ENCODE assay signal across 14 cellular contexts in genomic region chr2:208366215-208367132, GRCh38. TPM values are rescaled to one million over a fixed set of nuclear protein-coding genes. Genes with fewer than 3 reads are reported as not detected.
DNase-seq lines count a peak whose midpoint lies in the region; ATAC-seq, FAIRE-seq and TF ChIP-seq lines count a peak whose summit lies in the region.
"Had no signal": no experiment of that assay in that cellular context is flagged by ENCODE, and none has a peak within 500 bp of the region (broad histone marks: within the 10 kb centered on the region; RNA-seq: fewer than 3 reads in every experiment).

No MANE protein-coding gene starts in this region.

- H3K27ac Mint-ChIP-seq in naive thymus-derived CD4-positive, alpha-beta T cell = no peak overlapping the region

- peaks cover 0 to 8% (median 0%) of the 10 kb centered on the region in 7 donors for H3K4me1 Mint-ChIP-seq in naive thymus-derived CD4-positive, alpha-beta T cell

- no peak for DNase-seq in H54 (ENCODE audit: insufficient read length, low spot score)
- DNase-seq in naive thymus-derived CD4-positive, alpha-beta T cell = no peak
- DNase-seq in NCI-H2171 treated with DMSO at 0.1 percent for 48 hours (lab: John Stamatoyannopoulos, UW) = no peak
- no peak for DNase-seq in dedifferentiated amniotic fluid mesenchymal stem cell (ENCODE audit: extremely low spot score)
- DNase-seq in OCI-M2 (lab: John Stamatoyannopoulos, UW; ENCODE audit: unreplicated experiment) = no peak
- DNase-seq: activated CD4-positive, alpha-beta T cell treated with anti-CD3 and anti-CD28 coated beads, Interleukin-2, amount 50 U/mL, for 48 hours; DMS79; NCI-H1930; ovary; SJCRH30 had no signal

- POLR2A ChIA-PET in naive thymus-derived CD4-positive, alpha-beta T cell (lab: Charles Lee) = interaction anchor here (0.7 kb wide), 1 partner anchor 75 kb away, joined by 3 read pairs; no protein-coding TSS in a partner anchor

- FAIRE-seq in H54 (lab: Jason Lieb, UNC) = peak; percentile 27
- FAIRE-seq: islet of Langerhans had no signal

- TF ChIP-seq POLR2A in H54 (IDR thresholded peaks at IDR 0.05; ENCODE audit: low read depth, low read length) = no peak

- peaks cover under 1 to 21% (median 8%) of the 10 kb centered on the region in 11 donors for H3K9me3 Mint-ChIP-seq in naive thymus-derived CD4-positive, alpha-beta T cell

- H3K36me3 Mint-ChIP-seq in naive thymus-derived CD4-positive, alpha-beta T cell = peaks cover 2 to 11% (median 7%) of the 10 kb centered on the region in 5 donors

- peaks cover 0 to 17% (median 11%) of the 10 kb centered on the region in 5 donors for H3K27me3 Mint-ChIP-seq in naive thymus-derived CD4-positive, alpha-beta T cell

- H3K27me3 ChIP-seq in naive thymus-derived CD4-positive, alpha-beta T cell (ENCODE audit: control insufficient read depth in 2 of 2, insufficient read depth in 2 of 2, low read length in 2 of 2) = peaks cover 0 to 2% of the 10 kb centered on the region in 2 donors
- H3K27me3 ChIP-seq: ovary, SJCRH30 had no signal

- no peak overlapping the region for H3K4me3 ChIP-seq in naive thymus-derived CD4-positive, alpha-beta T cell (ENCODE audit: low read length)
- H3K4me3 ChIP-seq: ovary, SJCRH30 had no signal

- peaks cover 0 to 4% (median 0%) of the 10 kb centered on the region in 3 experiments for H3K9me3 ChIP-seq in naive thymus-derived CD4-positive, alpha-beta T cell (ENCODE audit: control insufficient read depth in 2 of 3, low read length in 3 of 3)
- H3K9me3 ChIP-seq: ovary had no signal

- peaks cover 0 to 4% of the 10 kb centered on the region in 2 donors for H3K4me1 ChIP-seq in naive thymus-derived CD4-positive, alpha-beta T cell (ENCODE audit: control insufficient read depth in 2 of 2, insufficient read depth in 2 of 2, low read length in 2 of 2)

- CTCF ChIA-PET in naive thymus-derived CD4-positive, alpha-beta T cell (lab: Charles Lee) = no interaction called here

- ATAC-seq in GM18909 (IDR thresholded peaks at IDR 0.05; ENCODE audit: poor library complexity, unreplicated experiment) = peak; percentile 64
- peak; percentile 44 for ATAC-seq in HG03460 (IDR thresholded peaks at IDR 0.05; ENCODE audit: unreplicated experiment)
- peak; percentile 46 for ATAC-seq in naive thymus-derived CD4-positive, alpha-beta T cell

- no peaks in the 10 kb centered on the region for H3K36me3 ChIP-seq in naive thymus-derived CD4-positive, alpha-beta T cell (ENCODE audit: control insufficient read depth in 2 of 3, insufficient read depth in 3 of 3, low read length in 3 of 3)
- H3K36me3 ChIP-seq: ovary, SJCRH30 had no signal

- intact Hi-C loops in naive thymus-derived CD4-positive, alpha-beta T cell (cut with micrococcal nuclease) = no loop called here

- H3K27ac ChIP-seq in naive thymus-derived CD4-positive, alpha-beta T cell (ENCODE audit: low read depth, low read length) = no peak overlapping the region
- H3K27ac ChIP-seq: epithelial cell of prostate, ovary, SJCRH30 had no signal

- no peak overlapping the region for H3K4me3 Mint-ChIP-seq in naive thymus-derived CD4-positive, alpha-beta T cell

RNA-seq across cellular contexts. Expression of gene PTH2R, which starts 40.1 kb away (rescaled TPM):
- under 1 TPM in 3 of 5 experiments, not detected in 2; 0.19 to 0.44 (median 0.43) TPM for total RNA-seq in naive thymus-derived CD4-positive, alpha-beta T cell
- polyA plus RNA-seq in naive thymus-derived CD4-positive, alpha-beta T cell = not detected
